Comparison of ENCODE assay signal across 10 cellular contexts in the genomic region with DNA sequence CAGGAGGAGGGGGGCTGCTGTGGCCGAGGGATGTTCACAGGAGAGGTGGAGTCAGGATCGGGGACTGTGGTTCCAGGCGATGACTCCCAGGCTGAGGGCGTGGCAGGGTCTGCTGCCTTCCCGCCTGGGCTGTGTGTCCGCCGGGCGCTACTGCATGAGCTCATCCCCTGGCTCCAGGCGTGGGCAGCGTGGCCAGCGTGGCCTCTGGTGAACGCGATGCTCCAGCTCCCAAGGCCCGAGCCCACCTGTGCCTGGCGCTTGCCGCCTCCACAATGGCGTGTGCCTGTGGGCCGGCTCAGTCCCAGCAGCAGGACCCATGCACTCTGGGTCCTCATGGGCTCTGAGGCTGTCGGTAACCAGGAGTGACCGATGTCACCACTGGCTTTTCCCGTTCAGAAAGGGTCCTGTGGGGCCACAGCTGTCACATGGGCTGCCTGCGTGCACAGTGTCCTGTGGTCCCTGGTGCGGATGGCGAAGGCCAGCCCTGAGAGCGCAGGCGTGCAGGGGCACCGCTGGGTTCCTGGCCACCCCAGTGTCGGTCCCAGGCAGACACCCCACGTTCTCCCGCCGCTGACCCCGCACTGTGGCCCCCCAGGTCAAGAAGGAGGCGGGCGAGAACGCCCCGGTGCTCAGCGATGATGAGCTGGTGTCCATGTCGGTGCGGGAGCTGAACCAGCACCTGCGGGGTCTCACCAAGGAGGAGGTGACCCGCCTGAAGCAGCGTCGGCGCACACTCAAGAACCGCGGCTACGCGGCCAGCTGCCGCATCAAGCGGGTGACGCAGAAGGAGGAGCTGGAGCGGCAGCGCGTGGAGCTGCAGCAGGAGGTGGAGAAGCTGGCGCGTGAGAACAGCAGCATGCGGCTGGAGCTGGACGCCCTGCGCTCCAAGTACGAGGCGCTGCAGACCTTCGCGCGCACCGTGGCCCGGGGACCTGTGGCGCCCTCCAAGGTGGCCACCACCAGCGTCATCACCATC. TPM values are rescaled to one million over a fixed set of nuclear protein-coding genes. Genes with fewer than 3 reads are reported as not detected.
DNase-seq lines count a peak whose midpoint lies in the region; ATAC-seq and TF ChIP-seq lines count a peak whose summit lies in the region.
"Had no signal": no experiment of that assay in that cellular context is flagged by ENCODE, and none has a peak within 500 bp of the region (broad histone marks: within the 10 kb centered on the region; RNA-seq: fewer than 3 reads in every experiment).

No MANE protein-coding gene starts in this region.

- 89% methylated on average over 64 to 68 of the region's 68 CpGs for WGBS in heart right ventricle, 2 donors
- whole genome bisulfite sequencing in lung, 2 donors = 93 to 95% methylated on average over 68 of the region's 68 CpGs

- DNase-seq in heart right ventricle (peak in 1 of 2 donors; percentile 24), left ventricle myocardium superior (no peak), lung (ENCODE audit: low spot score) (no peak), LoVo (ENCODE audit: low spot score) (no peak), NCI-H82 (lab: John Stamatoyannopoulos, UW) (no peak), left colon (no peak)
- DNase-seq: activated T-cell treated with anti-CD3 and anti-CD28 coated beads, Interleukin-2, amount 50 U/mL, for 48 hours; naive thymus-derived CD8-positive, alpha-beta T cell; NCI-H1105 treated with DMSO at 0.1 percent for 48 hours; stimulated activated CD4-positive, alpha-beta T cell treated with anti-CD3 and anti-CD28 coated beads, Interleukin-4, amount 100 ng/mL, for 4 hours had no signal

- TF ChIP-seq CTCF in heart right ventricle (IDR thresholded peaks at IDR 0.05) (no peak), lung (IDR thresholded peaks at IDR 0.05; ENCODE audit: control extremely low read depth, extremely low read depth) (no peak)

- H3K4me3 ChIP-seq in heart right ventricle = peak overlapping the region in 5 of 10 donors; percentile 39 to 69 (median 56)
- H3K4me3 ChIP-seq in lung = no peak overlapping the region

- H3K36me3 ChIP-seq in heart right ventricle = peaks cover 0 to 80% (median 23%) of the 10 kb centered on the region in 9 donors
- peaks cover 11 to 59% of the 10 kb centered on the region in 2 donors for H3K36me3 ChIP-seq in lung (ENCODE audit: control insufficient read depth in 2 of 2, insufficient read depth in 2 of 2, low read length in 2 of 2)

- intact Hi-C loops in heart right ventricle (cut with DNase I) = loop anchor here in 1 of 10 donors (5.0 kb wide), 1 partner anchor 37 kb away; a partner anchor contains a TSS
- intact Hi-C loops in left ventricle myocardium superior (cut with micrococcal nuclease) = no loop called here
- intact Hi-C loops in left colon (cut with DNase I, micrococcal nuclease) = no loop called here

- H3K4me1 ChIP-seq in heart right ventricle (peaks cover 17 to 61% (median 39%) of the 10 kb centered on the region in 9 donors), lung (ENCODE audit: control insufficient read depth in 2 of 2, insufficient read depth in 2 of 2, low read length in 2 of 2) (peaks cover 0 to 15% of the 10 kb centered on the region in 2 donors)

- no peaks in the 10 kb centered on the region for H3K9me3 ChIP-seq in heart right ventricle
- no peaks in the 10 kb centered on the region for H3K9me3 ChIP-seq in lung (ENCODE audit: control insufficient read depth in 2 of 2, insufficient read depth in 1 of 2, low read length in 1 of 2)

- ATAC-seq in heart right ventricle (no peak), left ventricle myocardium superior (no peak), lung (ENCODE audit: insufficient read depth, low FRiP score) (no peak), left colon (no peak)
- ATAC-seq: naive thymus-derived CD8-positive, alpha-beta T cell had no signal

- H3K27me3 ChIP-seq in heart right ventricle (no peaks in the 10 kb centered on the region), lung (ENCODE audit: control insufficient read depth, insufficient read depth) (no peaks in the 10 kb centered on the region)

- H3K27ac ChIP-seq in heart right ventricle (peak overlapping the region in 8 of 10 donors; percentile 98 to 100 (median 99)), lung (ENCODE audit: low read depth in 1 of 2, low read length in 1 of 2) (peak overlapping the region; percentile 97)

RNA-seq across cellular contexts. Expression of a gene that starts 9.1 kb away (rescaled TPM):
- 100 to 1,000 TPM in 5 of 10 donors, 10 to 100 TPM in 5; 58.6 to 180 (median 106) TPM for total RNA-seq in heart right ventricle
- polyA plus RNA-seq in heart right ventricle = 100 to 1,000 TPM in 1 of 2 donors, 10 to 100 TPM in 1; 82.1 to 102 TPM
- 47.2 TPM for total RNA-seq in left ventricle myocardium superior
- 10 to 100 TPM; 17.0 to 58.5 TPM for total RNA-seq in lung
- polyA plus RNA-seq in lung = 10 to 100 TPM; 54.7 to 76.7 TPM
- 10 to 100 TPM; 42.9 to 45.8 TPM for total RNA-seq in left colon

RNA-seq across cellular contexts. Expression of a gene that starts 16.4 kb away (rescaled TPM):
- under 1 TPM; 0.09 to 0.85 (median 0.51) TPM for total RNA-seq in heart right ventricle
- 1 to 10 TPM in 1 of 2 donors, under 1 TPM in 1; 0.45 to 1.2 TPM for polyA plus RNA-seq in heart right ventricle
- total RNA-seq in left ventricle myocardium superior = 0.22 TPM
- 10 to 100 TPM in 1 of 2 donors, 1 to 10 TPM in 1; 1.8 to 11.8 TPM for total RNA-seq in lung
- polyA plus RNA-seq in lung = 1 to 10 TPM; 6.8 to 9.9 TPM
- 10 to 100 TPM; 57.6 to 58.3 TPM for total RNA-seq in left colon
- total RNA-seq: naive thymus-derived CD8-positive, alpha-beta T cell had no signal

RNA-seq across cellular contexts. Expression of a gene that starts 30.2 kb away (rescaled TPM):
- total RNA-seq in heart right ventricle (10 to 100 TPM in 8 of 10 donors, 1 to 10 TPM in 2; 7.3 to 14.1 (median 11.1) TPM), left ventricle myocardium superior (11.8 TPM), lung (10 to 100 TPM; 10.7 to 30.9 TPM), left colon (10 to 100 TPM; 29.3 to 35.0 TPM)
- polyA plus RNA-seq in heart right ventricle (10 to 100 TPM; 44.6 to 45.7 TPM), lung (10 to 100 TPM; 52.8 to 86.7 TPM)

RNA-seq across cellular contexts. Expression of a gene that starts 35.4 kb away (rescaled TPM):
- total RNA-seq in heart right ventricle (10 to 100 TPM; 41.5 to 59.4 (median 45.4) TPM), left ventricle myocardium superior (32.0 TPM), lung (100 to 1,000 TPM in 1 of 2 donors, 10 to 100 TPM in 1; 31.2 to 121 TPM), left colon (10 to 100 TPM; 67.7 to 67.8 TPM)
- polyA plus RNA-seq in heart right ventricle (10 to 100 TPM; 42.4 to 58.0 TPM), lung (10 to 100 TPM; 45.8 to 46.2 TPM)

Comparison
In these comparisons a context has a peak if more than half of its experiments do, and no peak if none do; other contexts are left out.
1. RNA of a gene that starts 16.4 kb away (total RNA-seq): 57.6 to 58.3 TPM in left colon; 1.8 to 11.8 TPM in lung, 0.09 to 0.85 TPM in heart right ventricle and 0.22 TPM in left ventricle myocardium superior (single experiment); every median in the first group is over 4 times any median in the second.